ENCODE assay signal across 24 cellular contexts in the genomic region with DNA sequence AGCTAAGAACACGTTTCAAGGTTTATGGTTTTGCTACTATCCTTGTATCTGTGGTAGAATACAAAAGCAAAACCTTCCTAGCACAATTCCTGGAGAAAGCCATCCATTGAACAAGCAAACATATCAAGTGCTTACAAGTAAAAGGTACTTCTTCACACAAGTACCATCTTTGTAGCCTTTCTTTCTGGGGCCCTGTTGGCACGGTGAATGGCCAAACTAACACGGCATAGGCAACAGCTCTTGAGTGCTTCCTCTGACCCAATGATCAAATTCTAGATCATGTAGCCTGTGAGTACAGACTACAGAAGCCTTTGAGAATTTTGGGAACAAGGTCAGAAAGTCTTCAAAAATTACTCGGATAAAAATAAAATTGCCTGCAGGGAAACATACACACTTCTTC. TPM values are rescaled to one million over a fixed set of nuclear protein-coding genes. Genes with fewer than 3 reads are reported as not detected.
DNase-seq lines count a peak whose midpoint lies in the region; ATAC-seq, FAIRE-seq and TF ChIP-seq lines count a peak whose summit lies in the region.
"Had no signal": no experiment of that assay in that cellular context is flagged by ENCODE, and none has a peak within 500 bp of the region (broad histone marks: within the 10 kb centered on the region; RNA-seq: fewer than 3 reads in every experiment).

No MANE protein-coding gene starts in this region.

- no peaks in the 10 kb centered on the region for H3K4me1 ChIP-seq in A549
- H3K4me1 ChIP-seq in left lung = peaks cover 0 to 11% of the 10 kb centered on the region in 2 donors
- peaks cover 19% of the 10 kb centered on the region for H3K4me1 ChIP-seq in stomach smooth muscle (ENCODE audit: control insufficient read depth, insufficient read depth, low read length)

- no peak overlapping the region for H3K4me3 ChIP-seq in A549
- no peak overlapping the region for H3K4me3 ChIP-seq in left lung
- H3K4me3 ChIP-seq in stomach smooth muscle (ENCODE audit: low read length in 2 of 2) = no peak overlapping the region
- H3K4me3 ChIP-seq: psoas muscle, SK-N-MC had no signal

- H3K27me3 ChIP-seq in left lung = no peaks in the 10 kb centered on the region
- no peaks in the 10 kb centered on the region for H3K27me3 ChIP-seq in stomach smooth muscle (ENCODE audit: control insufficient read depth in 1 of 2, insufficient read depth in 2 of 2, low read length in 2 of 2)

- no peak for TF ChIP-seq CTCF in A549 (IDR thresholded peaks at IDR 0.05)
- TF ChIP-seq CTCF in left lung (IDR thresholded peaks at IDR 0.05) = no peak

- TF ChIP-seq RAD21 in A549 (conservative IDR thresholded peaks at IDR 0.05 in 1 of 2, IDR thresholded peaks at IDR 0.05 in 1 of 2) = no peak

- DNase-seq in A549 (ENCODE audit: low read depth in 1 of 2, low spot score in 1 of 2) (no peak), T-helper 17 cell (no peak), left lung (no peak), NCI-H187 (lab: John Stamatoyannopoulos, UW) (no peak), NCI-H1105 treated with DMSO at 0.1 percent for 48 hours (lab: John Stamatoyannopoulos, UW) (no peak)
- DNase-seq: activated naive CD4-positive, alpha-beta T cell treated with anti-CD3 and anti-CD28 coated beads, Interleukin-2, amount 10 ng/mL, durations not matched to agents 7 days and 5 days; amniotic stem cell; CD4-positive, alpha-beta T cell; immature natural killer cell; KBM-7; left cardiac atrium; mesendoderm; naive B cell; NCI-H1105; NCI-H2029 treated with DMSO at 0.1 percent for 48 hours; NCI-H2227 treated with DMSO at 0.1 percent for 48 hours; NCI-H526; PC-3; psoas muscle; stimulated activated CD4-positive, alpha-beta T cell treated with anti-CD3 and anti-CD28 coated beads, Interleukin-4, amount 100 ng/mL, for 24 hours had no signal

- H3K27ac Mint-ChIP-seq in T-helper 17 cell = peak overlapping the region; percentile 75
- H3K27ac Mint-ChIP-seq: CD4-positive, alpha-beta T cell; naive B cell had no signal

- H3K9me3 ChIP-seq in A549 (no peaks in the 10 kb centered on the region), T-helper 17 cell (ENCODE audit: control insufficient read depth, low read length, poor library complexity, severe bottlenecking) (no peaks in the 10 kb centered on the region), left lung (no peaks in the 10 kb centered on the region), stomach smooth muscle (ENCODE audit: control insufficient read depth in 2 of 2, low read length in 2 of 2) (no peaks in the 10 kb centered on the region)
- H3K9me3 ChIP-seq: psoas muscle had no signal

- peaks cover 17% of the 10 kb centered on the region for H3K36me3 Mint-ChIP-seq in T-helper 17 cell (ENCODE audit: low read depth)

- no peak for TF ChIP-seq POLR2A in A549 (IDR thresholded peaks at IDR 0.05; ENCODE audit: low read length)

- POLR2A ChIA-PET in A549 (lab: Yijun Ruan, JAX) = no interaction called here

- H3K27ac ChIP-seq in A549 = no peak overlapping the region
- H3K27ac ChIP-seq in left lung = no peak overlapping the region
- peak overlapping the region; percentile 80 for H3K27ac ChIP-seq in stomach smooth muscle (ENCODE audit: low read length)
- H3K27ac ChIP-seq: SK-N-MC had no signal

- CTCF ChIA-PET in A549 (lab: Yijun Ruan, JAX) = interaction anchor here (0.5 to 13.7 kb wide), 9 partner anchors 7 to 1234 kb away, joined by 3 to 157 read pairs (median 3); no protein-coding TSS in a partner anchor

- WGBS in A549 (ENCODE audit: missing lambda C conversion rate) = 72% methylated on average over 4 of the region's 4 CpGs

- peak overlapping the region in 1 of 2 donors; percentile 27 for H3K9ac ChIP-seq in stomach smooth muscle (ENCODE audit: low read length in 2 of 2)

- intact Hi-C loops in left lung (cut with DNase I) = no loop called here

- peaks cover 15% of the 10 kb centered on the region for H3K4me1 Mint-ChIP-seq in T-helper 17 cell

- no peaks in the 10 kb centered on the region for H3K27me3 Mint-ChIP-seq in T-helper 17 cell
- H3K27me3 Mint-ChIP-seq: activated naive CD4-positive, alpha-beta T cell treated with anti-CD3 and anti-CD28 coated beads, Interleukin-2, amount 10 ng/mL, durations not matched to agents 7 days and 5 days; CD4-positive, alpha-beta T cell; naive B cell had no signal

- no peak overlapping the region for H3K4me2 ChIP-seq in A549

- peak; percentile 36 for FAIRE-seq in A549 (lab: Jason Lieb, UNC)

- H3K4me3 Mint-ChIP-seq in T-helper 17 cell = no peak overlapping the region
- H3K4me3 Mint-ChIP-seq: activated naive CD4-positive, alpha-beta T cell treated with anti-CD3 and anti-CD28 coated beads, Interleukin-2, amount 10 ng/mL, durations not matched to agents 7 days and 5 days; CD4-positive, alpha-beta T cell; immature natural killer cell; naive B cell had no signal

- H3K36me3 ChIP-seq in left lung = peaks cover 4 to 84% of the 10 kb centered on the region in 2 donors
- peaks cover 17 to 23% of the 10 kb centered on the region in 2 donors for H3K36me3 ChIP-seq in stomach smooth muscle (ENCODE audit: control insufficient read depth in 2 of 2, insufficient read depth in 2 of 2, low read length in 2 of 2)

- no peak for TF ChIP-seq EP300 in A549 (IDR thresholded peaks at IDR 0.05)

- ATAC-seq in A549 (no peak), T-helper 17 cell (no peak), left lung (peak; percentile 79), HG03432 (IDR thresholded peaks at IDR 0.05; ENCODE audit: unreplicated experiment) (no peak), esophagus mucosa (no peak)
- ATAC-seq: left cardiac atrium, PC-3, psoas muscle had no signal

TF ChIP-seq in A549, 52 proteins besides CTCF, POLR2A, EP300 and RAD21:
- TF ChIP-seq, protein P1, sequence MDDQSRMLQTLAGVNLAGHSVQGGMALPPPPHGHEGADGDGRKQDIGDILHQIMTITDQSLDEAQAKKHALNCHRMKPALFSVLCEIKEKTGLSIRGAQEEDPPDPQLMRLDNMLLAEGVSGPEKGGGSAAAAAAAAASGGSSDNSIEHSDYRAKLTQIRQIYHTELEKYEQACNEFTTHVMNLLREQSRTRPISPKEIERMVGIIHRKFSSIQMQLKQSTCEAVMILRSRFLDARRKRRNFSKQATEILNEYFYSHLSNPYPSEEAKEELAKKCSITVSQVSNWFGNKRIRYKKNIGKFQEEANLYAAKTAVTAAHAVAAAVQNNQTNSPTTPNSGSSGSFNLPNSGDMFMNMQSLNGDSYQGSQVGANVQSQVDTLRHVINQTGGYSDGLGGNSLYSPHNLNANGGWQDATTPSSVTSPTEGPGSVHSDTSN (IDR thresholded peaks at IDR 0.05) = no peak
- TF ChIP-seq ELK1 (IDR thresholded peaks at IDR 0.05; ENCODE audit: low read depth, low read length) (no peak), SREBF2 (IDR thresholded peaks at IDR 0.05) (no peak), MAZ (IDR thresholded peaks at IDR 0.05; ENCODE audit: borderline replicate concordance, low read depth, low read length) (no peak), RNF2 (IDR thresholded peaks at IDR 0.05; ENCODE audit: borderline replicate concordance, low read depth) (no peak), ZNF302 (CRISPR knock-in tag; IDR thresholded peaks at IDR 0.05) (no peak), JUNB (IDR thresholded peaks at IDR 0.05) (no peak), SMC3 (IDR thresholded peaks at IDR 0.05) (no peak), MAX (IDR thresholded peaks at IDR 0.05) (no peak), TP53 (CRISPR knock-in tag; IDR thresholded peaks at IDR 0.05) (no peak), BHLHE40 (IDR thresholded peaks at IDR 0.05; ENCODE audit: low read depth, low read length) (no peak), KDM5A (IDR thresholded peaks at IDR 0.05) (no peak), KDM1A (IDR thresholded peaks at IDR 0.05; ENCODE audit: low read depth) (no peak), TFCP2L1 (CRISPR knock-in tag; IDR thresholded peaks at IDR 0.05) (no peak)

RNA-seq across cellular contexts. Expression of gene ANKFY1, which starts 57.9 kb away (rescaled TPM):
- polyA plus RNA-seq in A549 (2011; rRNA removed) = 51.7 and 63.3 TPM in 2 replicates
- 29.2 and 33.0 TPM in 2 replicates for polyA plus RNA-seq in A549 (2012; cell fraction: cytosol; rRNA removed)
- polyA plus RNA-seq in A549 (2012; cell fraction: nucleus; rRNA removed) = 85.9 and 87.2 TPM in 2 replicates
- polyA plus RNA-seq in A549 (2017; fragmentation: RNase III; extraction: RNeasy Plus Mini Kit Qiagen cat#74134 plus additional on column Dnase treatment) = 28.5 to 31.5 TPM (median 29.3 TPM) in 3 replicates
- 93.7 and 114 TPM in 2 replicates for polyA minus RNA-seq in A549 (2011; rRNA and poly(A)+ RNA removed)
- 10 to 100 TPM; 51.2 to 54.0 TPM for total RNA-seq in T-helper 17 cell
- 10 to 100 TPM; 73.4 to 76.9 TPM for total RNA-seq in left lung
- 31.6 TPM for total RNA-seq in esophagus mucosa
